In the genomic region with DNA sequence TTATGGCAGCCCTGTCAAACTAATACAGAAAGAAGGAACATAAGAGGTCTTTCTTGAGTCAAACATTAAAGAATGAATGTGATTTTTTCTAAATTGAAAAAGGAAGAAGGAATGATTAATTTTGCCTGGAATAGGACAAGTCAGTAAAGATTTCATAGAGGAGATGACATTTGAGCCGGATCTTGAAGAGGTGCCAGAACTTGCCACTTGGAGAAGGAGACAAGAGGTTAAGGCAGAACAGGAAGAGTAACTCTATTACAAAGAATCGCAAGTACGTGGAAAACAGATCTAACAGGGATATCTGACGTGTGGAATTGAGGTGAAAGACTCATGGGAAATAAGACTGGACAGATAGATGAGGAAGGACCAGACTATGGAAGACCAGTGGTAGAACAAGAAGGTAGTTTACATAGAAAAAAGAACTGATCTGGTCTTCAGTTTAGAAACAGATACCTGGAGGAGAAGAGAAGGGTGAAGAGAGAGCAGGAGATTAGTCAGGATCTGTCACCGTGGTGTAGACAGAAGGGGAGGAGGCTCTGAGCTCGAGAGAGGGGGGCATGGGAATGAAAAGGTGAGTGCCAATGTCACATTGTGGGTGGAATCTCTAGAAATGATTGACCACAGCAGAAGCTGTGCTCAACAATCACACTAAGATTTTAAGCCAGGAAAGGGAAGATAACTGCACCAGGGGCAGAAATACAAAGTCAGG, we compare ENCODE assay signal across 20 cellular contexts. TPM values are rescaled to one million over a fixed set of nuclear protein-coding genes. Genes with fewer than 3 reads are reported as not detected.
DNase-seq lines count a peak whose midpoint lies in the region; ATAC-seq and TF ChIP-seq lines count a peak whose summit lies in the region.
"Had no signal": no experiment of that assay in that cellular context is flagged by ENCODE, and none has a peak within 500 bp of the region (broad histone marks: within the 10 kb centered on the region; RNA-seq: fewer than 3 reads in every experiment).

No MANE protein-coding gene starts in this region.

- H3K9me3 Mint-ChIP-seq in nephron: no peaks in the 10 kb centered on the region
- H3K9me3 Mint-ChIP-seq: activated CD4-positive, alpha-beta T cell treated with anti-CD3 and anti-CD28 coated beads, Interleukin-2, amount 10 ng/mL, durations not matched to agents 7 days and 5 days; activated T-helper 1 cell treated with anti-CD3 and anti-CD28 coated beads, Interleukin-12 subunit alpha, Interleukin-12 subunit beta, Interleukin-2, Interleukin-4 antibody, amounts not matched to agents 30 ng/mL and 10 ng/mL and 1 ng/mL, durations not matched to agents 14 hours and 24 hours and 36 hours; CD8-positive, alpha-beta T cell had no signal

- peak; percentile 51 for ATAC-seq in GM18511 (IDR thresholded peaks at IDR 0.05; ENCODE audit: unreplicated experiment)
- ATAC-seq: A549; CD8-positive, alpha-beta T cell; left ventricle myocardium superior; stimulated activated naive CD8-positive, alpha-beta T cell treated with anti-CD3 and anti-CD28 coated beads, Interleukin-15, Interleukin-2, amounts not matched to agents 100 U/mL and 50 U/mL, for 24 hours had no signal

- intact Hi-C loops in vagina (cut with DNase I): no loop called here

- H3K36me3 ChIP-seq in vagina: no peaks in the 10 kb centered on the region

- H3K9me3 ChIP-seq in vagina: no peaks in the 10 kb centered on the region
- H3K9me3 ChIP-seq: A549 had no signal

- peak overlapping the region; percentile 3 to 67 (median 24) for H3K27ac Mint-ChIP-seq in nephron
- H3K27ac Mint-ChIP-seq: activated CD4-positive, alpha-beta T cell treated with anti-CD3 and anti-CD28 coated beads, Interleukin-2, amount 10 ng/mL, durations not matched to agents 7 days and 5 days; activated T-helper 1 cell treated with anti-CD3 and anti-CD28 coated beads, Interleukin-12 subunit alpha, Interleukin-12 subunit beta, Interleukin-2, Interleukin-4 antibody, amounts not matched to agents 30 ng/mL and 10 ng/mL and 1 ng/mL, durations not matched to agents 14 hours and 24 hours and 36 hours; CD8-positive, alpha-beta T cell; progenitor cell of endocrine pancreas had no signal

- H3K27ac ChIP-seq in vagina (no peak overlapping the region), substantia nigra (ENCODE audit: low read depth, low read length, poor library complexity, severe bottlenecking) (no peak overlapping the region)
- H3K27ac ChIP-seq: A549 had no signal

- TF ChIP-seq CTCF in nephron (IDR thresholded peaks at IDR 0.05; ENCODE audit: unreplicated experiment in 3 of 3) (no peak), vagina (IDR thresholded peaks at IDR 0.05) (no peak)

- H3K27me3 ChIP-seq in vagina: no peaks in the 10 kb centered on the region

- no peaks in the 10 kb centered on the region for H3K4me1 ChIP-seq in vagina
- H3K4me1 ChIP-seq: A549 had no signal

- no peak overlapping the region for H3K4me3 Mint-ChIP-seq in nephron
- H3K4me3 Mint-ChIP-seq: activated CD4-positive, alpha-beta T cell treated with anti-CD3 and anti-CD28 coated beads, Interleukin-2, amount 10 ng/mL, durations not matched to agents 7 days and 5 days; activated T-helper 1 cell treated with anti-CD3 and anti-CD28 coated beads, Interleukin-12 subunit alpha, Interleukin-12 subunit beta, Interleukin-2, Interleukin-4 antibody, amounts not matched to agents 30 ng/mL and 10 ng/mL and 1 ng/mL, durations not matched to agents 14 hours and 24 hours and 36 hours; CD8-positive, alpha-beta T cell had no signal

- DNase-seq in NCI-H2196 (lab: John Stamatoyannopoulos, UW; ENCODE audit: unreplicated experiment) (peak; percentile 11), NCI-H2196 treated with DMSO at 0.1 percent for 48 hours (lab: John Stamatoyannopoulos, UW; ENCODE audit: unreplicated experiment) (no peak), NCI-H82 treated with DMSO at 0.1 percent for 48 hours (lab: John Stamatoyannopoulos, UW; ENCODE audit: unreplicated experiment) (peak; percentile 21), vagina (ENCODE audit: extremely low spot score in 2 of 2) (no peak), substantia nigra (lab: John Stamatoyannopoulos, UW) (no peak)
- no peak for DNase-seq in stimulated activated CD4-positive, alpha-beta T cell treated with anti-CD3 and anti-CD28 coated beads, Interleukin-12 subunit alpha, Interleukin-12 subunit beta, amount 100 ng/mL, for 4 hours
- DNase-seq: activated CD4-positive, alpha-beta T cell treated with anti-CD3 and anti-CD28 coated beads, Interleukin-2, amount 10 ng/mL, durations not matched to agents 7 days and 5 days; activated naive CD4-positive, alpha-beta T cell treated with anti-CD3 and anti-CD28 coated beads, Interleukin-2, amount 50 U/mL, for 16 hours; amygdala; CD8-positive, alpha-beta T cell; left ventricle myocardium superior; NCI-H187; NCI-H510A treated with DMSO at 0.1 percent for 48 hours; SHP77; stimulated activated naive CD8-positive, alpha-beta T cell treated with anti-CD3 and anti-CD28 coated beads, Interleukin-15, Interleukin-2, amounts not matched to agents 100 U/mL and 50 U/mL, for 24 hours had no signal

- H3K36me3 Mint-ChIP-seq in nephron (ENCODE audit: low read depth): no peaks in the 10 kb centered on the region
- H3K36me3 Mint-ChIP-seq: CD8-positive, alpha-beta T cell had no signal

- no peak for TF ChIP-seq POLR2A in vagina (IDR thresholded peaks at IDR 0.05)

- peaks cover 29% of the 10 kb centered on the region for H3K4me1 Mint-ChIP-seq in nephron

- H3K4me3 ChIP-seq in vagina: no peak overlapping the region
- H3K4me3 ChIP-seq: A549 had no signal

- H3K27me3 Mint-ChIP-seq in nephron (ENCODE audit: low read depth): peaks cover 15% of the 10 kb centered on the region

RNA-seq across cellular contexts. Expression of a gene that starts 32.5 kb away (rescaled TPM):
- 10.8 TPM for total RNA-seq in vagina

Comparison
In these comparisons a context has a peak if more than half of its experiments do, and no peak if none do; other contexts are left out.
1. DNase-seq: peak in NCI-H2196 (single experiment) and NCI-H82 treated with DMSO at 0.1 percent for 48 hours (single experiment); none in NCI-H2196 treated with DMSO at 0.1 percent for 48 hours (single experiment), stimulated activated CD4-positive, alpha-beta T cell treated with anti-CD3 and anti-CD28 coated beads, Interleukin-12 subunit alpha, Interleukin-12 subunit beta, amount 100 ng/mL, for 4 hours (single experiment), vagina (0 of 2) and substantia nigra (0 of 49).